In the genomic region with DNA sequence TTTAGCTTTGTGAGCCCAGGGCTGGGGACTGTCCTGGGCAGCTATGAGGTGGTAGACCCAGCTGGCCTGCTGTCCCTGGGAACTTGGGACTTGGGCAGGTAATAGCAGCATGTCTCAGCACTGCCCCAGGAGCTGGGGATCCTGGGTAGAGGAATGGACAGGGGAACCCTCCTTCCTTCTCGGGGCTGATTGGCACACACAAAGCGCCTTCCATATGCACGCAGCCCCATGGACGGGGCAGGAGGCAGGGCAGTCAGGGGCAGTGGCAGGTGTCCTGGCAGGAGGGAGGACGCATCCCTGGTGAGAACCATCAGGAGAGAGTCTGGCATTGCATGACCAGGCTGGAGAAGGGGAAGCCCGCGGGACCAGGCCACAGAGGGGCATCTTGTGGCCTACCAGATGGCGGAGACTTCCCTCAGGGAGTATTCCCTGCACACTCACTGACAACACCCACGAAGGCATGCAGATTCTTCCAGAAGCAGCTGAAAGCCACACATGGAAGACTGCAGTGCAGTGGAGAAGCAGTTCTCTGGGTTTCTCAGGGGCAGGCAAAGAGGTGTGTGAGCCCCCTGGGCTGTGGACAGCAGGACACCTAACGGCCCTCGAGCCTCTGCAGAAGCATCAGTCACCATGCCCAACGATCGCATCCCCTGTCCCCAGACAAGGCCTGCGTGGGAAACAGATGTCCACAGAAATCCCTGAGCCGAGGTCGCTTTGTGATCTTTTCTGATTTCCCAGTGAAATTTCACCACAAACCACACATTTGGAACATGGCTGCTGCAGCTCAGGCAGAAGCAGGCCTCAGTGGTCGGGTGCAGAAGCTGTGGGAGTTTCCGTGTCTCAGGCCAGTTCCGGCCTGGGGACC, we compare ENCODE assay signal across 17 cellular contexts. TPM values are rescaled to one million over a fixed set of nuclear protein-coding genes. Genes with fewer than 3 reads are reported as not detected.
DNase-seq lines count a peak whose midpoint lies in the region; ATAC-seq and TF ChIP-seq lines count a peak whose summit lies in the region.
"Had no signal": no experiment of that assay in that cellular context is flagged by ENCODE, and none has a peak within 500 bp of the region (broad histone marks: within the 10 kb centered on the region; RNA-seq: fewer than 3 reads in every experiment).

No MANE protein-coding gene starts in this region.

- no peaks in the 10 kb centered on the region for H3K36me3 Mint-ChIP-seq in activated T-helper 2 cell treated with anti-CD3 and anti-CD28 coated beads, Interferon-gamma antibody, Interleukin-2, Interleukin-4, amounts not matched to agents 10 μg/mL and 5 μg/mL and 100 μg/mL, durations not matched to agents 14 hours and 24 hours and 36 hours (ENCODE audit: low read depth)
- no peaks in the 10 kb centered on the region for H3K36me3 Mint-ChIP-seq in nephron (ENCODE audit: low read depth)

- H3K27ac Mint-ChIP-seq in activated T-helper 2 cell treated with anti-CD3 and anti-CD28 coated beads, Interferon-gamma antibody, Interleukin-2, Interleukin-4, amounts not matched to agents 10 μg/mL and 5 μg/mL and 100 μg/mL, durations not matched to agents 14 hours and 24 hours and 36 hours, result peak overlapping the region; percentile 28
- H3K27ac Mint-ChIP-seq in nephron, result no peak overlapping the region
- H3K27ac Mint-ChIP-seq: progenitor cell of endocrine pancreas had no signal

- no peak overlapping the region for H3K4me3 Mint-ChIP-seq in activated T-helper 2 cell treated with anti-CD3 and anti-CD28 coated beads, Interferon-gamma antibody, Interleukin-2, Interleukin-4, amounts not matched to agents 10 μg/mL and 5 μg/mL and 100 μg/mL, durations not matched to agents 14 hours and 24 hours and 36 hours (ENCODE audit: low read depth)
- H3K4me3 Mint-ChIP-seq in nephron, result peak overlapping the region in 2 of 3 experiments; percentile 37 to 51

- no peak for ATAC-seq in upper lobe of right lung

- dilution Hi-C loops in mammary epithelial cell (cut with HindIII; ENCODE audit: low sequenced_read_pairs), result no loop called here

- no peak overlapping the region for H3K27ac ChIP-seq in breast epithelium
- H3K27ac ChIP-seq in mammary epithelial cell (ENCODE audit: insufficient read depth, low read depth, low read length), result no peak overlapping the region
- no peak overlapping the region for H3K27ac ChIP-seq in upper lobe of right lung
- no peak overlapping the region for H3K27ac ChIP-seq in substantia nigra (ENCODE audit: low read depth, low read length, poor library complexity, severe bottlenecking)
- H3K27ac ChIP-seq: HL-60, tibial nerve had no signal

- no peaks in the 10 kb centered on the region for H3K9me3 Mint-ChIP-seq in activated T-helper 2 cell treated with anti-CD3 and anti-CD28 coated beads, Interferon-gamma antibody, Interleukin-2, Interleukin-4, amounts not matched to agents 10 μg/mL and 5 μg/mL and 100 μg/mL, durations not matched to agents 14 hours and 24 hours and 36 hours
- no peaks in the 10 kb centered on the region for H3K9me3 Mint-ChIP-seq in nephron

- no peak overlapping the region for H2AFZ ChIP-seq in mammary epithelial cell (ENCODE audit: low read depth, low read length)

- DNase-seq in breast epithelium (ENCODE audit: low spot score in 2 of 2) (peak; percentile 16 to 43), mammary epithelial cell (no peak), upper lobe of right lung (peak; percentile 57), NCI-H187 treated with DMSO at 0.1 percent for 48 hours (lab: John Stamatoyannopoulos, UW) (no peak), GM19240 (ENCODE audit: insufficient read length, low spot score) (no peak), substantia nigra (lab: John Stamatoyannopoulos, UW) (no peak)
- DNase-seq in activated T-helper 2 cell treated with anti-CD3 and anti-CD28 coated beads, Interferon-gamma antibody, Interleukin-2, Interleukin-4, amounts not matched to agents 10 μg/mL and 5 μg/mL and 100 μg/mL, durations not matched to agents 14 hours and 24 hours and 36 hours (ENCODE audit: low spot score), result no peak
- DNase-seq: activated T-cell treated with anti-CD3 and anti-CD28 coated beads, Interleukin-2, amount 50 U/mL, for 1 hour; DMS153; mesendoderm; NCI-H82; SHP77 had no signal

- H3K4me3 ChIP-seq in breast epithelium (no peak overlapping the region), mammary epithelial cell (replicated peaks in 1 of 3; ENCODE audit: insufficient read depth in 1 of 3, low read depth in 2 of 3, low read length in 3 of 3) (no peak overlapping the region), upper lobe of right lung (no peak overlapping the region)
- H3K4me3 ChIP-seq: tibial nerve had no signal

- H3K27me3 Mint-ChIP-seq in activated T-helper 2 cell treated with anti-CD3 and anti-CD28 coated beads, Interferon-gamma antibody, Interleukin-2, Interleukin-4, amounts not matched to agents 10 μg/mL and 5 μg/mL and 100 μg/mL, durations not matched to agents 14 hours and 24 hours and 36 hours (ENCODE audit: low read depth), result peaks cover 10% of the 10 kb centered on the region
- peaks cover 28% of the 10 kb centered on the region for H3K27me3 Mint-ChIP-seq in nephron (ENCODE audit: low read depth)

- H4K20me1 ChIP-seq in mammary epithelial cell (ENCODE audit: insufficient read depth, low read length), result no peaks in the 10 kb centered on the region

- H3K4me1 Mint-ChIP-seq in activated T-helper 2 cell treated with anti-CD3 and anti-CD28 coated beads, Interferon-gamma antibody, Interleukin-2, Interleukin-4, amounts not matched to agents 10 μg/mL and 5 μg/mL and 100 μg/mL, durations not matched to agents 14 hours and 24 hours and 36 hours (ENCODE audit: low read depth), result peaks cover 26% of the 10 kb centered on the region
- H3K4me1 Mint-ChIP-seq in nephron, result peaks cover 32% of the 10 kb centered on the region

- TF ChIP-seq POLR2A in breast epithelium (IDR thresholded peaks at IDR 0.05), result no peak

- TF ChIP-seq CTCF in breast epithelium (IDR thresholded peaks at IDR 0.05) (no peak), mammary epithelial cell (conservative IDR thresholded peaks at IDR 0.05 in 1 of 2, IDR thresholded peaks at IDR 0.05 in 1 of 2; ENCODE audit: extremely low read depth in 1 of 2, insufficient read depth in 1 of 2, low read depth in 1 of 2, low read length in 2 of 2) (no peak), nephron (IDR thresholded peaks at IDR 0.05; ENCODE audit: unreplicated experiment in 3 of 3) (no peak), upper lobe of right lung (IDR thresholded peaks at IDR 0.05) (no peak)

- no TSS peak for BruUV-seq in mammary epithelial cell (replicated peaks; lab: Mats Ljungman, UMichigan)

- H3K36me3 ChIP-seq in breast epithelium, result no peaks in the 10 kb centered on the region
- no peaks in the 10 kb centered on the region for H3K36me3 ChIP-seq in mammary epithelial cell (ENCODE audit: insufficient read depth, low read length)
- no peaks in the 10 kb centered on the region for H3K36me3 ChIP-seq in upper lobe of right lung
- H3K36me3 ChIP-seq: tibial nerve had no signal

- H3K4me1 ChIP-seq in breast epithelium, result peaks cover 0 to 5% of the 10 kb centered on the region in 2 donors
- peaks cover 25% of the 10 kb centered on the region for H3K4me1 ChIP-seq in mammary epithelial cell (ENCODE audit: insufficient read depth, low read length)
- H3K4me1 ChIP-seq in upper lobe of right lung, result peaks cover 25% of the 10 kb centered on the region

- 84% methylated on average over 18 of the region's 19 CpGs for WGBS in mammary epithelial cell (ENCODE audit: low coverage, missing lambda C conversion rate)

- in situ Hi-C loops in mammary epithelial cell (cut with MboI; ENCODE audit: low sequenced_read_pairs in 2 of 2), result no loop called here

- no peak overlapping the region for H3K4me2 ChIP-seq in mammary epithelial cell (ENCODE audit: insufficient read depth, low read depth, low read length)

- H3K79me2 ChIP-seq in mammary epithelial cell (ENCODE audit: insufficient read depth, low read length), result no peaks in the 10 kb centered on the region

- CTCF ChIA-PET in mammary epithelial cell (lab: Charles Lee; ENCODE audit: low non-redundant PET), result no interaction called here

- no peak overlapping the region for H3K9ac ChIP-seq in mammary epithelial cell (ENCODE audit: insufficient read depth, low read length)

- H3K9me3 ChIP-seq in breast epithelium, result no peaks in the 10 kb centered on the region
- no peaks in the 10 kb centered on the region for H3K9me3 ChIP-seq in mammary epithelial cell (replicated peaks; ENCODE audit: insufficient read depth, low read length)
- no peaks in the 10 kb centered on the region for H3K9me3 ChIP-seq in upper lobe of right lung
- H3K9me3 ChIP-seq: tibial nerve had no signal

- H3K27me3 ChIP-seq in breast epithelium (no peaks in the 10 kb centered on the region), mammary epithelial cell (ENCODE audit: insufficient read depth, low read length) (peaks cover 14% of the 10 kb centered on the region), upper lobe of right lung (no peaks in the 10 kb centered on the region)

- intact Hi-C loops in breast epithelium (cut with DNase I; ENCODE audit: low total_unique reads), result no loop called here
- intact Hi-C loops in mammary epithelial cell (cut with micrococcal nuclease), result loop anchor here (5.0 to 10.0 kb wide), 2 partner anchors 329 to 643 kb away; no protein-coding TSS in a partner anchor
- intact Hi-C loops in activated T-helper 2 cell treated with anti-CD3 and anti-CD28 coated beads, Interferon-gamma antibody, Interleukin-2, Interleukin-4, amounts not matched to agents 10 μg/mL and 5 μg/mL and 100 μg/mL, durations not matched to agents 14 hours and 24 hours and 36 hours (cut with micrococcal nuclease), result no loop called here
- intact Hi-C loops in upper lobe of right lung (cut with DNase I), result loop anchor here (10.0 kb wide), 1 partner anchor 133 kb away; no protein-coding TSS in a partner anchor

RNA-seq across cellular contexts. Expression of gene NKD2, which starts 7.0 kb away (rescaled TPM):
- 10 to 100 TPM in 1 of 3 donors, 1 to 10 TPM in 1, not detected in 1; 5.9 to 16.7 TPM for total RNA-seq in breast epithelium
- total RNA-seq in mammary epithelial cell, result under 1 TPM in 1 of 2 donors, not detected in 1; 0.14 TPM
- polyA plus RNA-seq in mammary epithelial cell, result 0.02 TPM
- not detected for polyA minus RNA-seq in mammary epithelial cell
- total RNA-seq in activated T-helper 2 cell treated with anti-CD3 and anti-CD28 coated beads, Interferon-gamma antibody, Interleukin-2, Interleukin-4, amounts not matched to agents 10 μg/mL and 5 μg/mL and 100 μg/mL, durations not matched to agents 14 hours and 24 hours and 36 hours, result 14.4 TPM in 2 replicates
- 64.4 TPM for total RNA-seq in upper lobe of right lung
- total RNA-seq: LHCN-M2 had no signal

Comparison
In these comparisons a context has a peak if more than half of its experiments do, and no peak if none do; other contexts are left out.
1. DNase-seq: peak in breast epithelium (2 of 2) and upper lobe of right lung (single experiment); none in mammary epithelial cell (single experiment), activated T-helper 2 cell treated with anti-CD3 and anti-CD28 coated beads, Interferon-gamma antibody, Interleukin-2, Interleukin-4, amounts not matched to agents 10 μg/mL and 5 μg/mL and 100 μg/mL, durations not matched to agents 14 hours and 24 hours and 36 hours (single experiment), NCI-H187 treated with DMSO at 0.1 percent for 48 hours (single experiment), GM19240 (single experiment) and substantia nigra (0 of 49).
2. intact Hi-C loops: an anchor here in mammary epithelial cell (5.0 to 10.0 kb wide) and upper lobe of right lung (10.0 kb wide); none called in breast epithelium and activated T-helper 2 cell treated with anti-CD3 and anti-CD28 coated beads, Interferon-gamma antibody, Interleukin-2, Interleukin-4, amounts not matched to agents 10 μg/mL and 5 μg/mL and 100 μg/mL, durations not matched to agents 14 hours and 24 hours and 36 hours.